Comparison of ENCODE assay signal across 33 cellular contexts in the genomic region with DNA sequence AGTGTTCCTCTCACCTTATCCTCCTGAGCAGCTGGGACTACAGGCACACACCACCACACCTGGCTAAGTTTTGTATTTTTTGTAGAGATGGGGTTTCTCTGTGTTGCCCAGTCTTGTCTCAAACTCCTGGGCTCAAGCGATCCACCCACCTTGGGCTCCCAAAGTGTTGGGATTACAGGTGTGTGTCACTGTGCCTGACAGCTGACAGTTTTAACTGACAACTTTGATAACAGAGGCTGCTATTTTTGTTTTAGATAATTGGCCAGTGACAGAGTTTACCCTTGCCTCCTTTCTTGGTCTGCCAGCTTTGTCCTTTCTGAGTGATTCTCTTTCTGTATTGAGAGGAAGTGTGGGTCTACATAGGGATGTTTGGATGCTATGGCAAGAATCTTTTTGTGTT.
"Had no signal": no experiment of that assay in that cellular context is flagged by ENCODE, and none has a peak within 500 bp of the region (broad histone marks: within the 10 kb centered on the region; RNA-seq: fewer than 3 reads in every experiment).

No MANE protein-coding gene starts in this region.

- H3K27ac Mint-ChIP-seq: activated CD8-positive, alpha-beta T cell treated with anti-CD3 and anti-CD28 coated beads, Interleukin-2, amount 10 ng/mL, durations not matched to agents 7 days and 5 days; activated naive CD4-positive, alpha-beta T cell treated with anti-CD3 and anti-CD28 coated beads, Interleukin-2, amount 50 U/mL, for 24 hours; activated naive CD8-positive, alpha-beta T cell treated with anti-CD3 and anti-CD28 coated beads, Interleukin-2, amount 10 ng/mL, durations not matched to agents 7 days and 5 days; activated T-cell treated with anti-CD3 and anti-CD28 coated beads, Interleukin-2, amount 50 U/mL, for 24 hours; activated T-helper 2 cell treated with anti-CD3 and anti-CD28 coated beads, Interferon-gamma antibody, Interleukin-2, Interleukin-4, amounts not matched to agents 10 μg/mL and 5 μg/mL and 100 μg/mL, durations not matched to agents 14 hours and 24 hours and 36 hours had no signal

- H3K4me1 ChIP-seq: adrenal gland, breast epithelium, Peyer's patch had no signal

- H3K4me1 Mint-ChIP-seq: activated naive CD4-positive, alpha-beta T cell treated with anti-CD3 and anti-CD28 coated beads, Interleukin-2, amount 50 U/mL, for 24 hours; activated naive CD8-positive, alpha-beta T cell treated with anti-CD3 and anti-CD28 coated beads, Interleukin-2, amount 10 ng/mL, durations not matched to agents 7 days and 5 days had no signal

- H3K4me3 ChIP-seq: adrenal gland, body of pancreas, breast epithelium, K562, Peyer's patch had no signal

- H3K9me3 ChIP-seq: adrenal gland, body of pancreas, breast epithelium, Peyer's patch had no signal

- H3K27me3 ChIP-seq: adrenal gland, body of pancreas, breast epithelium, Peyer's patch had no signal

- H3K27ac ChIP-seq: adrenal gland, body of pancreas, breast epithelium, Peyer's patch, VCaP had no signal

- H3K27me3 Mint-ChIP-seq: activated naive CD4-positive, alpha-beta T cell treated with anti-CD3 and anti-CD28 coated beads, Interleukin-2, amount 50 U/mL, for 24 hours; activated T-cell treated with anti-CD3 and anti-CD28 coated beads, Interleukin-2, amount 50 U/mL, for 24 hours had no signal

- ATAC-seq: activated CD8-positive, alpha-beta T cell treated with anti-CD3 and anti-CD28 coated beads, Interleukin-2, amount 10 ng/mL, durations not matched to agents 7 days and 5 days; body of pancreas; K562; PC-3 had no signal

- DNase-seq: activated CD4-positive, alpha-beta T cell treated with anti-CD3 and anti-CD28 coated beads for 1 hour; activated CD4-positive, alpha-beta T cell treated with anti-CD3 and anti-CD28 coated beads for 48 hours; activated CD4-positive, CD25-positive, alpha-beta regulatory T cell; activated CD8-positive, alpha-beta T cell treated with anti-CD3 and anti-CD28 coated beads, Interleukin-2, amount 10 ng/mL, durations not matched to agents 7 days and 5 days; activated gamma-delta T cell; activated naive CD4-positive, alpha-beta T cell treated with Interleukin-2 at 50 U/mL for 16 hours; activated naive CD8-positive, alpha-beta T cell treated with anti-CD3 and anti-CD28 coated beads, Interleukin-2, amount 10 ng/mL, durations not matched to agents 7 days and 5 days; activated T-cell treated with anti-CD3 and anti-CD28 coated beads, Interleukin-2, amount 50 U/mL, for 24 hours; adrenal gland; body of pancreas; caudate nucleus; NCI-H1105 treated with DMSO at 0.1 percent for 48 hours; NCI-H1436; NCI-H1694; NCI-H1930; NCI-H2081 treated with DMSO at 0.1 percent for 48 hours; NCI-H226; NCI-H446 treated with DMSO at 0.1 percent for 48 hours; NCI-H524; NCI-H69; NK-92 treated with Interleukin-12 subunit alpha and Interleukin-12 subunit beta, amount 100 ng/mL, for 24 hours; PC-3; Peyer's patch; RPMI8226; SW 1271; T-helper 1 cell; T-helper 2 cell; T-helper 9 cell had no signal

- H3K4me3 Mint-ChIP-seq: activated CD8-positive, alpha-beta T cell treated with anti-CD3 and anti-CD28 coated beads, Interleukin-2, amount 10 ng/mL, durations not matched to agents 7 days and 5 days; activated naive CD4-positive, alpha-beta T cell treated with anti-CD3 and anti-CD28 coated beads, Interleukin-2, amount 50 U/mL, for 24 hours; activated naive CD8-positive, alpha-beta T cell treated with anti-CD3 and anti-CD28 coated beads, Interleukin-2, amount 10 ng/mL, durations not matched to agents 7 days and 5 days; activated T-cell treated with anti-CD3 and anti-CD28 coated beads, Interleukin-2, amount 50 U/mL, for 24 hours had no signal

- H3K36me3 ChIP-seq: adrenal gland, breast epithelium had no signal

- H3K9me3 Mint-ChIP-seq: activated naive CD4-positive, alpha-beta T cell treated with anti-CD3 and anti-CD28 coated beads, Interleukin-2, amount 50 U/mL, for 24 hours; activated T-cell treated with anti-CD3 and anti-CD28 coated beads, Interleukin-2, amount 50 U/mL, for 24 hours; activated T-helper 2 cell treated with anti-CD3 and anti-CD28 coated beads, Interferon-gamma antibody, Interleukin-2, Interleukin-4, amounts not matched to agents 10 μg/mL and 5 μg/mL and 100 μg/mL, durations not matched to agents 14 hours and 24 hours and 36 hours had no signal
